ENCODE assay signal across 31 cellular contexts in genomic region chr16:78035012-78035411, GRCh38. TPM values are rescaled to one million over a fixed set of nuclear protein-coding genes. Genes with fewer than 3 reads are reported as not detected.
"Had no signal": no experiment of that assay in that cellular context is flagged by ENCODE, and none has a peak within 500 bp of the region (broad histone marks: within the 10 kb centered on the region; RNA-seq: fewer than 3 reads in every experiment).

No MANE protein-coding gene starts in this region.

- H3K36me3 Mint-ChIP-seq: immature natural killer cell; mesothelial cell of epicardium; naive thymus-derived CD4-positive, alpha-beta T cell; neural progenitor cell; stimulated activated memory B cell treated with anti-CD40 and anti-IgM and Interleukin-4, amounts not matched to agents 10 μg/mL and 1 μg/mL and 100 μg/mL, for 72 hours had no signal

- H3K4me1 Mint-ChIP-seq: endodermal cell; immature natural killer cell; mesothelial cell of epicardium; nephron; neural progenitor cell; stimulated activated memory B cell treated with anti-CD40 and anti-IgM and Interleukin-4, amounts not matched to agents 10 μg/mL and 1 μg/mL and 100 μg/mL, for 72 hours had no signal

- H3K27ac Mint-ChIP-seq: dendritic cell treated with granulocyte-macrophage colony-stimulating factor and Interleukin-4, amounts not matched to agents 40 ng/mL and 50 ng/mL, for 4 days; endodermal cell; immature natural killer cell; mesothelial cell of epicardium; nephron; neural progenitor cell; progenitor cell of endocrine pancreas; stimulated activated memory B cell treated with anti-CD40 and anti-IgM and Interleukin-4, amounts not matched to agents 10 μg/mL and 1 μg/mL and 100 μg/mL, for 72 hours had no signal

- H3K36me3 ChIP-seq: gastroesophageal sphincter, heart right ventricle, neural progenitor cell, sigmoid colon, spleen, tibial artery, upper lobe of left lung had no signal

- H3K4me3 ChIP-seq: gastroesophageal sphincter, heart right ventricle, neural progenitor cell, sigmoid colon, skin epidermis, spleen, testis, tibial artery, upper lobe of left lung had no signal

- H3K4me1 ChIP-seq: neural progenitor cell, parathyroid adenoma, sigmoid colon, spleen, testis, upper lobe of left lung had no signal

- ATAC-seq: esophagus mucosa; gastroesophageal sphincter; naive thymus-derived CD4-positive, alpha-beta T cell; stimulated activated memory B cell treated with anti-CD40 and anti-IgM and Interleukin-4, amounts not matched to agents 10 μg/mL and 1 μg/mL and 100 μg/mL, for 72 hours; stimulated activated naive CD8-positive, alpha-beta T cell treated with anti-CD3 and anti-CD28 coated beads, Interleukin-15, Interleukin-2, amounts not matched to agents 100 U/mL and 50 U/mL, for 24 hours had no signal

- H3K4me3 Mint-ChIP-seq: dendritic cell treated with granulocyte-macrophage colony-stimulating factor and Interleukin-4, amounts not matched to agents 40 ng/mL and 50 ng/mL, for 4 days; endodermal cell; immature natural killer cell; mesothelial cell of epicardium; nephron; neural progenitor cell; stimulated activated memory B cell treated with anti-CD40 and anti-IgM and Interleukin-4, amounts not matched to agents 10 μg/mL and 1 μg/mL and 100 μg/mL, for 72 hours had no signal

- H3K9me3 Mint-ChIP-seq: dendritic cell treated with granulocyte-macrophage colony-stimulating factor and Interleukin-4, amounts not matched to agents 40 ng/mL and 50 ng/mL, for 4 days; endodermal cell; mesothelial cell of epicardium; nephron; neural progenitor cell; stimulated activated memory B cell treated with anti-CD40 and anti-IgM and Interleukin-4, amounts not matched to agents 10 μg/mL and 1 μg/mL and 100 μg/mL, for 72 hours had no signal

- H3K27ac ChIP-seq: epithelial cell of prostate, gastroesophageal sphincter, heart right ventricle, neural progenitor cell, parathyroid adenoma, sigmoid colon, spleen, testis, tibial artery, upper lobe of left lung had no signal

- DNase-seq: cerebellar nuclear complex; effector CD8-positive, alpha-beta T cell; endodermal cell; foreskin fibroblast; heart right ventricle; immature natural killer cell; kidney glomerular epithelial cell; mesenchymal stem cell; right cardiac atrium; sigmoid colon; spleen; stimulated activated CD4-positive, alpha-beta T cell treated with anti-CD3 and anti-CD28 coated beads, Interleukin-4, amount 100 ng/mL, for 4 hours; stimulated activated naive CD8-positive, alpha-beta T cell treated with anti-CD3 and anti-CD28 coated beads, Interleukin-15, Interleukin-2, amounts not matched to agents 100 U/mL and 50 U/mL, for 24 hours; testis; tibial artery; upper lobe of left lung had no signal

- H3K9me3 ChIP-seq: gastroesophageal sphincter, heart right ventricle, sigmoid colon, spleen, testis, tibial artery, upper lobe of left lung had no signal

- H3K27me3 ChIP-seq: gastroesophageal sphincter, heart right ventricle, sigmoid colon, testis, tibial artery, upper lobe of left lung had no signal

RNA-seq across cellular contexts. Expression of gene CLEC3A, which starts 12.7 kb away (rescaled TPM):
- total RNA-seq: endodermal cell; esophagus mucosa; heart right ventricle; lower leg skin; lung microvascular endothelial cell; mesothelial cell of epicardium; naive thymus-derived CD4-positive, alpha-beta T cell; osteoblast; progenitor cell of endocrine pancreas; right cardiac atrium; sigmoid colon; spleen; upper lobe of left lung had no signal
